In the genomic region with DNA sequence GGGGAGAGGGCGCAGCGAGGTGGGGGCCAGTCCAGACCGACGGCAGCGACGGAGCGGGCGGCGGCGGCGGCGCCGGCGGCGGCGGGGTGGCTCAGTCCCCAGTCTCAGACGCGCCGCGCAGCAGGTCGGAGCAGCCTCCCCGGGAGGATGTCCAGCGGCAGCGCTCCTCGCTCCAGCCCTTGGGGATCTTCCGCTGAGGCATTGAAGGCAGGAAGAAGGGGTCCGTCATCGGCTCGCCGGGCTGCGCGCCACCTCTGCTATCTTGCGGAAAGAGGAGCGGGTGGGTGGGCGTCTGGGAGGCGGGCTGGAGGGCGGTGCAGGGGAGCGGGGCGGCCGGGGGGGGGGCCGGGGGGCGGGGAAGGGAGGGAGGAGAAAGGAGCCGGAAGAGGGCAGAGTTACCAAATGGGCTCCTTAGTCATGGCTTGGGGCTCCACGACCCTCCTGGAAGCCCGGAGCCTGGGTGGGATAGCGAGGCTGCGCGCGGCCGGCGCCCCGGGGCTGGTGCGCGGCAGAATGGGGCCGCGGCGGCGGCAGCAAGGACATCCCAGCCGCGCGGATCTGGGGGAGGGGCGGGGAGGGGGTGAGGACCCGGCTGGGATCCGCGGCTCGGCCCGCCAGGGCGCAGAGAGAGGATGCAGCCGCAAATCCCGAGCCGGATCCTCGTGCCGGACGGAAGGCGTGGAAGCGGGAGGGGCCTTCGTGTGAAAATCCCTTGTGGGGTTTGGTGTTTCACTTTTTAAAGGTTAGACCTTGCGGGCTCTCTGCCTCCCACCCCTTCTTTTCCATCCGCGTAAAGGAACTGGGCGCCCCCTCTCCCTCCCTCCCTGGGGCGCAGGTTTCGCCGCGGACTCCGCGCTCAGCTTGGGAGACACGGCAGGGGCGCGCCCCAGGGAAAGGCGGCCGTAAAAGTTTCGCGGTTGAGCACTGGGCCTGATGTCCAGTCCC, we compare ENCODE assay signal across 8 cellular contexts. TPM values are rescaled to one million over a fixed set of nuclear protein-coding genes. Genes with fewer than 3 reads are reported as not detected.
DNase-seq lines count a peak whose midpoint lies in the region; ATAC-seq and TF ChIP-seq lines count a peak whose summit lies in the region.
"Had no signal": no experiment of that assay in that cellular context is flagged by ENCODE, and none has a peak within 500 bp of the region (broad histone marks: within the 10 kb centered on the region; RNA-seq: fewer than 3 reads in every experiment).

A gene with protein sequence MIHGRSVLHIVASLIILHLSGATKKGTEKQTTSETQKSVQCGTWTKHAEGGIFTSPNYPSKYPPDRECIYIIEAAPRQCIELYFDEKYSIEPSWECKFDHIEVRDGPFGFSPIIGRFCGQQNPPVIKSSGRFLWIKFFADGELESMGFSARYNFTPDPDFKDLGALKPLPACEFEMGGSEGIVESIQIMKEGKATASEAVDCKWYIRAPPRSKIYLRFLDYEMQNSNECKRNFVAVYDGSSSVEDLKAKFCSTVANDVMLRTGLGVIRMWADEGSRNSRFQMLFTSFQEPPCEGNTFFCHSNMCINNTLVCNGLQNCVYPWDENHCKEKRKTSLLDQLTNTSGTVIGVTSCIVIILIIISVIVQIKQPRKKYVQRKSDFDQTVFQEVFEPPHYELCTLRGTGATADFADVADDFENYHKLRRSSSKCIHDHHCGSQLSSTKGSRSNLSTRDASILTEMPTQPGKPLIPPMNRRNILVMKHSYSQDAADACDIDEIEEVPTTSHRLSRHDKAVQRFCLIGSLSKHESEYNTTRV (minus strand): TSS at position 267 of the 945 bp plus-strand sequence. CDS start 696 bp downstream, outside the sequence.

- H3K27me3 ChIP-seq in MG63 = peaks cover 16% of the 10 kb centered on the region
- no peaks in the 10 kb centered on the region for H3K27me3 ChIP-seq in CD8-positive, alpha-beta T cell (ENCODE audit: insufficient read depth, low read length)

- no peak within 1 kb of the TSS for H3K4me3 Mint-ChIP-seq in CD8-positive, alpha-beta T cell
- H3K4me3 Mint-ChIP-seq: dendritic cell treated with granulocyte-macrophage colony-stimulating factor and Interleukin-4, amounts not matched to agents 40 ng/mL and 50 ng/mL, for 4 days had no signal

- H3K9me3 ChIP-seq in MG63 = no peaks in the 10 kb centered on the region
- H3K9me3 ChIP-seq in CD8-positive, alpha-beta T cell (ENCODE audit: low read length) = no peaks in the 10 kb centered on the region

- intact Hi-C loops in CD8-positive, alpha-beta T cell (cut with DNase I, micrococcal nuclease) = no loop called here

- H3K4me3 ChIP-seq in MG63 (peak within 1 kb of the TSS; percentile 46), skin epidermis (peak within 1 kb of the TSS in 5 of 7 experiments; percentile 2 to 25 (median 5))
- H3K4me3 ChIP-seq in CD8-positive, alpha-beta T cell (ENCODE audit: low read depth, low read length) = no peak within 1 kb of the TSS

- H3K9me3 Mint-ChIP-seq in CD8-positive, alpha-beta T cell = no peaks in the 10 kb centered on the region
- H3K9me3 Mint-ChIP-seq: dendritic cell treated with granulocyte-macrophage colony-stimulating factor and Interleukin-4, amounts not matched to agents 40 ng/mL and 50 ng/mL, for 4 days had no signal

- no peak within 1 kb of the TSS for H3K27ac Mint-ChIP-seq in CD8-positive, alpha-beta T cell
- H3K27ac Mint-ChIP-seq: dendritic cell treated with granulocyte-macrophage colony-stimulating factor and Interleukin-4, amounts not matched to agents 40 ng/mL and 50 ng/mL, for 4 days had no signal

- POLR2A ChIA-PET in CD8-positive, alpha-beta T cell (lab: Charles Lee) = no interaction called here

- no peaks in the 10 kb centered on the region for H3K36me3 ChIP-seq in MG63
- no peaks in the 10 kb centered on the region for H3K36me3 ChIP-seq in CD8-positive, alpha-beta T cell (ENCODE audit: insufficient read depth, low read length)

- no peak within 1 kb of the TSS for H3K27ac ChIP-seq in skin epidermis
- no peak within 1 kb of the TSS for H3K27ac ChIP-seq in CD8-positive, alpha-beta T cell (ENCODE audit: low read depth, low read length)

- H3K36me3 Mint-ChIP-seq in CD8-positive, alpha-beta T cell = no peaks in the 10 kb centered on the region

- H3K27me3 Mint-ChIP-seq in CD8-positive, alpha-beta T cell (ENCODE audit: low read depth) = peaks cover 25% of the 10 kb centered on the region

- no peaks in the 10 kb centered on the region for H3K4me1 ChIP-seq in CD8-positive, alpha-beta T cell (ENCODE audit: insufficient read depth, low read length)

- ATAC-seq in GM18502 (IDR thresholded peaks at IDR 0.05; ENCODE audit: poor library complexity, unreplicated experiment) = peak; percentile 37
- ATAC-seq in HG02938 (IDR thresholded peaks at IDR 0.05; ENCODE audit: unreplicated experiment) = no peak
- no peak for ATAC-seq in CD8-positive, alpha-beta T cell

- TF ChIP-seq CTCF in CD8-positive, alpha-beta T cell (IDR thresholded peaks at IDR 0.05) = no peak

- H3K4me1 Mint-ChIP-seq in CD8-positive, alpha-beta T cell (ENCODE audit: low read depth) = peaks cover 5% of the 10 kb centered on the region

- CTCF ChIA-PET in CD8-positive, alpha-beta T cell (lab: Charles Lee) = no interaction called here

- DNase-seq in MG63 (peak; percentile 37), fibroblast of gingiva (ENCODE audit: low read depth) (peak; percentile 57), NCI-H2227 (lab: John Stamatoyannopoulos, UW; ENCODE audit: unreplicated experiment) (no peak)
- no peak for DNase-seq in CD8-positive, alpha-beta T cell

RNA-seq across cellular contexts. Expression of the gene that starts here (rescaled TPM):
- total RNA-seq in MG63 (2014; rRNA removed; shearing (Covaris generic); ENCODE audit: low replicate concordance) = not detected in 2 replicates
- total RNA-seq in CD8-positive, alpha-beta T cell = not detected

Comparison
In these comparisons a context has a peak if more than half of its experiments do, and no peak if none do; other contexts are left out.
1. Peak in DNase-seq and H3K4me3 ChIP-seq in MG63; RNA of the gene not detected or under 1 TPM.